Comparison of ENCODE assay signal across 9 cellular contexts in genomic region chr9:15357050-15357653, GRCh38. TPM values are rescaled to one million over a fixed set of nuclear protein-coding genes. Genes with fewer than 3 reads are reported as not detected.
DNase-seq lines count a peak whose midpoint lies in the region; ATAC-seq and TF ChIP-seq lines count a peak whose summit lies in the region.
"Had no signal": no experiment of that assay in that cellular context is flagged by ENCODE, and none has a peak within 500 bp of the region (broad histone marks: within the 10 kb centered on the region; RNA-seq: fewer than 3 reads in every experiment).

No MANE protein-coding gene starts in this region.

- dilution Hi-C loops in mammary epithelial cell (cut with HindIII; ENCODE audit: low sequenced_read_pairs) = no loop called here

- in situ Hi-C loops in brain microvascular endothelial cell (cut with HindIII; ENCODE audit: low pct_ligation_motif_present, low sequenced_read_pairs) (no loop called here), mammary epithelial cell (cut with MboI; ENCODE audit: low sequenced_read_pairs in 2 of 2) (no loop called here)

- peak in 4 of 5 donors; percentile 4 to 61 (median 28) for DNase-seq in CD4-positive, alpha-beta memory T cell
- DNase-seq in activated T-cell treated with anti-CD3 and anti-CD28 coated beads, Interleukin-2, amount 50 U/mL, for 1 hour = peak; percentile 36
- DNase-seq in stimulated activated CD4-positive, alpha-beta T cell treated with anti-CD3 and anti-CD28 coated beads, Interleukin-1b, Interleukin-23, amount 100 ng/mL, for 48 hours = peak; percentile 54
- DNase-seq in brain microvascular endothelial cell = no peak
- DNase-seq in mammary epithelial cell = no peak
- DNase-seq in activated CD8-positive, alpha-beta memory T cell treated with anti-CD3 and anti-CD28 coated beads, Interleukin-2, amount 10 ng/mL, durations not matched to agents 7 days and 5 days = no peak

- H3K4me1 Mint-ChIP-seq in CD4-positive, alpha-beta memory T cell = peaks cover 8 to 28% (median 13%) of the 10 kb centered on the region in 4 donors
- peaks cover 0 to 10% (median 6%) of the 10 kb centered on the region in 3 donors for H3K4me1 Mint-ChIP-seq in IgD-negative memory B cell
- peaks cover 5% of the 10 kb centered on the region for H3K4me1 Mint-ChIP-seq in activated CD8-positive, alpha-beta memory T cell treated with anti-CD3 and anti-CD28 coated beads, Interleukin-2, amount 10 ng/mL, durations not matched to agents 7 days and 5 days

- CTCF ChIA-PET in CD4-positive, alpha-beta memory T cell (lab: Charles Lee; ENCODE audit: partially characterized antibody) = interaction anchor here (0.7 to 1.5 kb wide), 2 partner anchors 80 to 181 kb away, joined by 3 read pairs; no protein-coding TSS in a partner anchor
- CTCF ChIA-PET in mammary epithelial cell (lab: Charles Lee; ENCODE audit: low non-redundant PET) = interaction anchor here (0.7 kb wide), 1 partner anchor 1010 kb away, joined by 3 read pairs; no protein-coding TSS in a partner anchor
- CTCF ChIA-PET in activated CD8-positive, alpha-beta memory T cell treated with anti-CD3 and anti-CD28 coated beads, Interleukin-2, amount 10 ng/mL, durations not matched to agents 7 days and 5 days (lab: Charles Lee) = no interaction called here

- no peaks in the 10 kb centered on the region for H3K27me3 Mint-ChIP-seq in CD4-positive, alpha-beta memory T cell
- H3K27me3 Mint-ChIP-seq in IgD-negative memory B cell = peaks cover 1% of the 10 kb centered on the region
- H3K27me3 Mint-ChIP-seq in activated CD8-positive, alpha-beta memory T cell treated with anti-CD3 and anti-CD28 coated beads, Interleukin-2, amount 10 ng/mL, durations not matched to agents 7 days and 5 days = no peaks in the 10 kb centered on the region
- H3K27me3 Mint-ChIP-seq: stimulated activated naive CD8-positive, alpha-beta T cell treated with anti-CD3 and anti-CD28 coated beads, Interleukin-15, Interleukin-2, amounts not matched to agents 100 ng/mL and 50 ng/mL, for 24 hours had no signal

- no peak overlapping the region for H3K27ac ChIP-seq in CD4-positive, alpha-beta memory T cell (ENCODE audit: low read depth, low read length)
- no peak overlapping the region for H3K27ac ChIP-seq in brain microvascular endothelial cell
- H3K27ac ChIP-seq in mammary epithelial cell (ENCODE audit: insufficient read depth, low read depth, low read length) = no peak overlapping the region

- H3K9me3 ChIP-seq in CD4-positive, alpha-beta memory T cell (ENCODE audit: control insufficient read depth in 1 of 2, low read length in 2 of 2) = no peaks in the 10 kb centered on the region
- H3K9me3 ChIP-seq in mammary epithelial cell (replicated peaks; ENCODE audit: insufficient read depth, low read length) = no peaks in the 10 kb centered on the region

- H3K9me3 Mint-ChIP-seq in CD4-positive, alpha-beta memory T cell = no peaks in the 10 kb centered on the region
- H3K9me3 Mint-ChIP-seq in IgD-negative memory B cell = no peaks in the 10 kb centered on the region
- no peaks in the 10 kb centered on the region for H3K9me3 Mint-ChIP-seq in activated CD8-positive, alpha-beta memory T cell treated with anti-CD3 and anti-CD28 coated beads, Interleukin-2, amount 10 ng/mL, durations not matched to agents 7 days and 5 days (ENCODE audit: low read depth)
- H3K9me3 Mint-ChIP-seq: stimulated activated naive CD8-positive, alpha-beta T cell treated with anti-CD3 and anti-CD28 coated beads, Interleukin-15, Interleukin-2, amounts not matched to agents 100 ng/mL and 50 ng/mL, for 24 hours had no signal

- H3K4me3 Mint-ChIP-seq in CD4-positive, alpha-beta memory T cell = peak overlapping the region in 2 of 8 donors; percentile 45 to 61
- H3K4me3 Mint-ChIP-seq in IgD-negative memory B cell = peak overlapping the region in 1 of 4 donors; percentile 56
- H3K4me3 Mint-ChIP-seq in activated CD8-positive, alpha-beta memory T cell treated with anti-CD3 and anti-CD28 coated beads, Interleukin-2, amount 10 ng/mL, durations not matched to agents 7 days and 5 days = no peak overlapping the region
- H3K4me3 Mint-ChIP-seq: stimulated activated naive CD8-positive, alpha-beta T cell treated with anti-CD3 and anti-CD28 coated beads, Interleukin-15, Interleukin-2, amounts not matched to agents 100 ng/mL and 50 ng/mL, for 24 hours had no signal

- WGBS in mammary epithelial cell (ENCODE audit: low coverage, missing lambda C conversion rate) = 88% methylated on average over 4 of the region's 4 CpGs

- H4K20me1 ChIP-seq in mammary epithelial cell (ENCODE audit: insufficient read depth, low read length) = no peaks in the 10 kb centered on the region

- H3K27me3 ChIP-seq in CD4-positive, alpha-beta memory T cell (ENCODE audit: insufficient read depth, low read length) = no peaks in the 10 kb centered on the region
- H3K27me3 ChIP-seq in brain microvascular endothelial cell (replicated peaks) (no peaks in the 10 kb centered on the region), mammary epithelial cell (ENCODE audit: insufficient read depth, low read length) (no peaks in the 10 kb centered on the region)

- no TSS peak for BruUV-seq in mammary epithelial cell (replicated peaks; lab: Mats Ljungman, UMichigan)

- no peak overlapping the region for H3K4me2 ChIP-seq in mammary epithelial cell (ENCODE audit: insufficient read depth, low read depth, low read length)

- no peak overlapping the region for H3K9ac ChIP-seq in mammary epithelial cell (ENCODE audit: insufficient read depth, low read length)

- peak; percentile 98 for ATAC-seq in GM21367 (IDR thresholded peaks at IDR 0.05; ENCODE audit: unreplicated experiment)
- ATAC-seq in activated CD8-positive, alpha-beta memory T cell treated with anti-CD3 and anti-CD28 coated beads, Interleukin-2, amount 10 ng/mL, durations not matched to agents 7 days and 5 days = no peak

- no peaks in the 10 kb centered on the region for H3K36me3 ChIP-seq in CD4-positive, alpha-beta memory T cell (ENCODE audit: insufficient read depth, low read length)
- no peaks in the 10 kb centered on the region for H3K36me3 ChIP-seq in brain microvascular endothelial cell (replicated peaks)
- H3K36me3 ChIP-seq in mammary epithelial cell (ENCODE audit: insufficient read depth, low read length) = no peaks in the 10 kb centered on the region

- H3K4me1 ChIP-seq in CD4-positive, alpha-beta memory T cell (ENCODE audit: insufficient read depth, low read length) = peaks cover 11% of the 10 kb centered on the region
- H3K4me1 ChIP-seq in mammary epithelial cell (ENCODE audit: insufficient read depth, low read length) = no peaks in the 10 kb centered on the region

- TF ChIP-seq CTCF in brain microvascular endothelial cell (IDR thresholded peaks at IDR 0.05; ENCODE audit: low read depth, low read length, missing control alignments) (no peak), mammary epithelial cell (conservative IDR thresholded peaks at IDR 0.05 in 1 of 2, IDR thresholded peaks at IDR 0.05 in 1 of 2; ENCODE audit: extremely low read depth in 1 of 2, insufficient read depth in 1 of 2, low read depth in 1 of 2, low read length in 2 of 2) (no peak)

- peak overlapping the region in 4 of 7 donors; percentile 31 to 83 (median 62) for H3K27ac Mint-ChIP-seq in CD4-positive, alpha-beta memory T cell
- peak overlapping the region; percentile 22 to 60 (median 29) for H3K27ac Mint-ChIP-seq in IgD-negative memory B cell
- H3K27ac Mint-ChIP-seq in activated CD8-positive, alpha-beta memory T cell treated with anti-CD3 and anti-CD28 coated beads, Interleukin-2, amount 10 ng/mL, durations not matched to agents 7 days and 5 days = no peak overlapping the region
- H3K27ac Mint-ChIP-seq: stimulated activated naive CD8-positive, alpha-beta T cell treated with anti-CD3 and anti-CD28 coated beads, Interleukin-15, Interleukin-2, amounts not matched to agents 100 ng/mL and 50 ng/mL, for 24 hours had no signal

- H3K4me3 ChIP-seq in CD4-positive, alpha-beta memory T cell (ENCODE audit: low read length in 2 of 2) = no peak overlapping the region
- H3K4me3 ChIP-seq in brain microvascular endothelial cell (ENCODE audit: low read depth, low read length) (no peak overlapping the region), mammary epithelial cell (replicated peaks in 1 of 3; ENCODE audit: insufficient read depth in 1 of 3, low read depth in 2 of 3, low read length in 3 of 3) (no peak overlapping the region)

- no peaks in the 10 kb centered on the region for H3K36me3 Mint-ChIP-seq in CD4-positive, alpha-beta memory T cell
- no peaks in the 10 kb centered on the region for H3K36me3 Mint-ChIP-seq in IgD-negative memory B cell
- H3K36me3 Mint-ChIP-seq in activated CD8-positive, alpha-beta memory T cell treated with anti-CD3 and anti-CD28 coated beads, Interleukin-2, amount 10 ng/mL, durations not matched to agents 7 days and 5 days = no peaks in the 10 kb centered on the region

- H3K79me2 ChIP-seq in mammary epithelial cell (ENCODE audit: insufficient read depth, low read length) = no peaks in the 10 kb centered on the region

- POLR2A ChIA-PET in CD4-positive, alpha-beta memory T cell (lab: Charles Lee; ENCODE audit: partially characterized antibody) = no interaction called here

- H2AFZ ChIP-seq in mammary epithelial cell (ENCODE audit: low read depth, low read length) = no peak overlapping the region

- intact Hi-C loops in CD4-positive, alpha-beta memory T cell (cut with micrococcal nuclease) = loop anchor here (5.0 kb wide), 2 partner anchors 65 to 175 kb away; partner anchors contain the start of gene SNAPC3
- intact Hi-C loops in mammary epithelial cell (cut with micrococcal nuclease) = no loop called here

RNA-seq across cellular contexts. Expression of gene TTC39B, which starts 50.1 kb away (rescaled TPM):
- total RNA-seq in CD4-positive, alpha-beta memory T cell = 10 to 100 TPM; 29.0 to 30.2 TPM
- 10 to 100 TPM; 10.5 to 10.8 TPM for polyA plus RNA-seq in CD4-positive, alpha-beta memory T cell
- polyA plus RNA-seq in IgD-negative memory B cell (0.36 TPM), mammary epithelial cell (5.6 TPM)
- total RNA-seq in mammary epithelial cell = 10 to 100 TPM; 25.5 to 26.0 TPM
- polyA minus RNA-seq in mammary epithelial cell = 28.6 TPM
- 10 to 100 TPM; 16.2 to 34.3 TPM for total RNA-seq in activated CD8-positive, alpha-beta memory T cell treated with anti-CD3 and anti-CD28 coated beads, Interleukin-2, amount 10 ng/mL, durations not matched to agents 7 days and 5 days

Comparison
In these comparisons a context has a peak if more than half of its experiments do, and no peak if none do; other contexts are left out.
1. DNase-seq: peak in CD4-positive, alpha-beta memory T cell (4 of 5), activated T-cell treated with anti-CD3 and anti-CD28 coated beads, Interleukin-2, amount 50 U/mL, for 1 hour (single experiment) and stimulated activated CD4-positive, alpha-beta T cell treated with anti-CD3 and anti-CD28 coated beads, Interleukin-1b, Interleukin-23, amount 100 ng/mL, for 48 hours (single experiment); none in brain microvascular endothelial cell (single experiment), mammary epithelial cell (single experiment) and activated CD8-positive, alpha-beta memory T cell treated with anti-CD3 and anti-CD28 coated beads, Interleukin-2, amount 10 ng/mL, durations not matched to agents 7 days and 5 days (single experiment).